Comparison of ENCODE assay signal across 8 cellular contexts in the genomic region with DNA sequence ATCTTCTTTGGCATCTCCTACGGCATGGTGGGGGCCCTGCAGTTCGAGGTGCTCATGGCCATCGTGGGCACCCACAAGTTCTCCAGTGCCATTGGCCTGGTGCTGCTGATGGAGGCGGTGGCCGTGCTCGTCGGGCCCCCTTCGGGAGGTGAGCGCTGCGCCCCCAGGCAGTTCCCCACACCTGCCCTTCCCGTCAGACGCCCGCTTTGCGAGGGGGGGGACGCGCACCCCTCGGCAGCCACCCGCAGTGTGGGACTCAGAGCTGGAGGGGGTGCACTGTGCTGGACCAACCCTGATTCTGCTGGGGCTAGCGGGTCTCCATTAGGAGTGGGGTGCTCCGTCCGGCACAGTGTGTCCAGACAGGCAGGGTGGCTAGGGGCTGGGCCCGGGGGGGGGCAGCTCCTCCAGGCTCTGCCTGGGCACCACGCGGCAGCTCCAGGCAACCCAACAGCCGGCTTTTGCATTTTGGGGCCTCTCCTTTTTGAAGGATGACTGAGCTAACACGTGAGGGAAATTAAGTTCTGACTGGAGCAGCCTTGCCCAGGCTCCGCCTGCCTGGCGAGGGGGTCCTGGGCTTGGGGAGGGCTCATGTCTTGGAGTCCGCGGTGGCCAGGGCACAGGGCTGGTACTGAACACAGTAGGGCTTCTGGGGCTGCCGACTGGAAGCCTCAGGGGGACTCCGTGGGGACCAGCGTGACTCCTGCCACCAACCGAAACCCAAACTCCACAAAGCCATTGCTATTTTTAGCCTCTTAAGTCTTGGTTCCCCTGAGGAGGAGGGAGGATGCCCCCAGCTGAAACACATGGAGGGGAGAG. TPM values are rescaled to one million over a fixed set of nuclear protein-coding genes. Genes with fewer than 3 reads are reported as not detected.
A peak's percentile ranks its signal among the peaks of the same experiment; 100 is the strongest.
DNase-seq lines count a peak whose midpoint lies in the region; ATAC-seq and TF ChIP-seq lines count a peak whose summit lies in the region.

No MANE protein-coding gene starts in this region.

- no peak overlapping the region for H3K9ac ChIP-seq in HCT116 (ENCODE audit: low read length)

- peaks cover 34% of the 10 kb centered on the region; the same call in 1 of the 2 replicates for H4K20me1 ChIP-seq in HCT116 (ENCODE audit: insufficient read depth)

- intact Hi-C loops in HCT116 (cut with micrococcal nuclease): no loop called here

- RAD21 ChIA-PET in HCT116 (lab: Charles Lee; ENCODE audit: low non-redundant PET in 1 of 2, low total read pairs in 2 of 2, uncharacterized antibody in 2 of 2, unreplicated experiment in 2 of 2): no interaction called here

- CTCF ChIA-PET in HCT116 (lab: Charles Lee): no interaction called here

- H3K4me1 ChIP-seq in HCT116 (ENCODE audit: control insufficient read depth in 1 of 2, insufficient read depth in 2 of 2, low read length in 2 of 2) (peaks cover 41 to 91% of the 10 kb centered on the region in 2 experiments), gastroesophageal sphincter (peaks cover 12 to 97% (median 64%) of the 10 kb centered on the region in 3 donors)

- peak overlapping the region; percentile 37; the same call in 1 of the 2 replicates for H3K27ac ChIP-seq in HCT116 (ENCODE audit: low read depth, low read length)
- peak overlapping the region; percentile 27 for H3K27ac ChIP-seq in WERI-Rb-1
- H3K27ac ChIP-seq in gastroesophageal sphincter: peak overlapping the region; percentile 12 to 86 (median 83)
- H3K27ac ChIP-seq in skin epidermis: peak overlapping the region in 18 of 21 experiments; percentile 22 to 82 (median 68)

- no peak overlapping the region for H3K4me2 ChIP-seq in HCT116 (ENCODE audit: low read length)

- H3K79me2 ChIP-seq in HCT116 (ENCODE audit: insufficient read depth, low read length): peaks cover 66% of the 10 kb centered on the region

- TF ChIP-seq RAD21 in HCT116 (IDR thresholded peaks at IDR 0.05; ENCODE audit: low read depth): no peak

- no peak for TF ChIP-seq POLR2A in HCT116 (IDR thresholded peaks at IDR 0.05; ENCODE audit: borderline replicate concordance, extremely low read depth, insufficient read depth, insufficient read length)
- no peak for TF ChIP-seq POLR2A in gastroesophageal sphincter (IDR thresholded peaks at IDR 0.05)

- TF ChIP-seq EP300 in gastroesophageal sphincter (IDR thresholded peaks at IDR 0.05): no peak

- POLR2A ChIA-PET in HCT116 (lab: Charles Lee): no interaction called here

- H3K4me3 ChIP-seq in HCT116 (replicated peaks in 1 of 2; ENCODE audit: low read depth in 1 of 2, low read length in 2 of 2): no peak overlapping the region
- H3K4me3 ChIP-seq in WERI-Rb-1 (ENCODE audit: low read depth, low read length): peak overlapping the region; percentile 27
- H3K4me3 ChIP-seq in gastroesophageal sphincter: peak overlapping the region in 1 of 2 donors; percentile 28
- peak overlapping the region in 2 of 7 experiments; percentile 12 to 14 for H3K4me3 ChIP-seq in skin epidermis

- H3K9me3 ChIP-seq in HCT116 (ENCODE audit: control insufficient read depth in 1 of 2, insufficient read depth in 1 of 2, low read depth in 1 of 2, low read length in 2 of 2) (no peaks in the 10 kb centered on the region), WERI-Rb-1 (ENCODE audit: severe bottlenecking) (peaks cover 3% of the 10 kb centered on the region), gastroesophageal sphincter (no peaks in the 10 kb centered on the region)

- BruUV-seq in HCT116 (replicated peaks; lab: Mats Ljungman, UMichigan): no TSS peak

- no peaks in the 10 kb centered on the region for H3K9me2 ChIP-seq in HCT116 (ENCODE audit: insufficient read depth)

- no CpG with 5 or more reads among the region's 34 CpGs for WGBS in gastroesophageal sphincter (ENCODE audit: low coverage in 1 of 2), 2 donors

- TF ChIP-seq CTCF in HCT116 (IDR thresholded peaks at IDR 0.05 in 2 of 3, conservative IDR thresholded peaks at IDR 0.05 in 1 of 3; ENCODE audit: borderline replicate concordance in 1 of 3, insufficient read depth in 1 of 3, low read depth in 2 of 3, low read length in 2 of 3) (no peak), WERI-Rb-1 (IDR thresholded peaks at IDR 0.05; ENCODE audit: low read depth, low read length) (no peak), gastroesophageal sphincter (IDR thresholded peaks at IDR 0.05) (no peak)

- no peak overlapping the region for H2AFZ ChIP-seq in HCT116 (ENCODE audit: low read depth, low read length, poor library complexity, severe bottlenecking)

- ATAC-seq in HCT116: no peak
- no peak for ATAC-seq in gastroesophageal sphincter
- ATAC-seq in HG02981 (IDR thresholded peaks at IDR 0.05; ENCODE audit: unreplicated experiment): no peak
- no peak for ATAC-seq in HG02759 (IDR thresholded peaks at IDR 0.05; ENCODE audit: unreplicated experiment)
- ATAC-seq in HG03457 (IDR thresholded peaks at IDR 0.05; ENCODE audit: unreplicated experiment): no peak

- no peaks in the 10 kb centered on the region for H3K27me3 ChIP-seq in HCT116 (ENCODE audit: insufficient read depth, low read length)
- no peaks in the 10 kb centered on the region for H3K27me3 ChIP-seq in WERI-Rb-1 (ENCODE audit: insufficient read depth, low read depth, severe bottlenecking)
- H3K27me3 ChIP-seq in gastroesophageal sphincter: no peaks in the 10 kb centered on the region

- H3K36me3 ChIP-seq in HCT116 (ENCODE audit: control insufficient read depth in 1 of 2, insufficient read depth in 2 of 2, low read length in 2 of 2) (peaks cover 28 to 59% of the 10 kb centered on the region in 2 experiments; a peak in 3 of 4 replicates), WERI-Rb-1 (peaks cover 42% of the 10 kb centered on the region), gastroesophageal sphincter (peaks cover 0 to 34% of the 10 kb centered on the region in 2 donors)

- DNase-seq in HCT116 (ENCODE audit: low read depth, low spot score): no peak
- no peak for DNase-seq in WERI-Rb-1
- no peak for DNase-seq in NK-92 treated with Interleukin-12 subunit alpha and Interleukin-12 subunit beta, amount 100 ng/mL, for 24 hours (lab: John Stamatoyannopoulos, UW)

TF ChIP-seq in HCT116, 20 proteins besides CTCF, POLR2A, EP300 and RAD21:
- TF ChIP-seq CEBPB (IDR thresholded peaks at IDR 0.05; ENCODE audit: low read depth): no peak
- TF ChIP-seq SP1 (IDR thresholded peaks at IDR 0.05; ENCODE audit: low read depth): no peak
- TF ChIP-seq ZNF274 (IDR thresholded peaks at IDR 0.05; ENCODE audit: low read depth, low read length): no peak
- TF ChIP-seq, protein P1, sequence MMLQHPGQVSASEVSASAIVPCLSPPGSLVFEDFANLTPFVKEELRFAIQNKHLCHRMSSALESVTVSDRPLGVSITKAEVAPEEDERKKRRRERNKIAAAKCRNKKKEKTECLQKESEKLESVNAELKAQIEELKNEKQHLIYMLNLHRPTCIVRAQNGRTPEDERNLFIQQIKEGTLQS (IDR thresholded peaks at IDR 0.05): no peak
- no peak for TF ChIP-seq EZH2phosphoT487 (IDR thresholded peaks at IDR 0.05; ENCODE audit: borderline replicate concordance)
- TF ChIP-seq, protein P2, sequence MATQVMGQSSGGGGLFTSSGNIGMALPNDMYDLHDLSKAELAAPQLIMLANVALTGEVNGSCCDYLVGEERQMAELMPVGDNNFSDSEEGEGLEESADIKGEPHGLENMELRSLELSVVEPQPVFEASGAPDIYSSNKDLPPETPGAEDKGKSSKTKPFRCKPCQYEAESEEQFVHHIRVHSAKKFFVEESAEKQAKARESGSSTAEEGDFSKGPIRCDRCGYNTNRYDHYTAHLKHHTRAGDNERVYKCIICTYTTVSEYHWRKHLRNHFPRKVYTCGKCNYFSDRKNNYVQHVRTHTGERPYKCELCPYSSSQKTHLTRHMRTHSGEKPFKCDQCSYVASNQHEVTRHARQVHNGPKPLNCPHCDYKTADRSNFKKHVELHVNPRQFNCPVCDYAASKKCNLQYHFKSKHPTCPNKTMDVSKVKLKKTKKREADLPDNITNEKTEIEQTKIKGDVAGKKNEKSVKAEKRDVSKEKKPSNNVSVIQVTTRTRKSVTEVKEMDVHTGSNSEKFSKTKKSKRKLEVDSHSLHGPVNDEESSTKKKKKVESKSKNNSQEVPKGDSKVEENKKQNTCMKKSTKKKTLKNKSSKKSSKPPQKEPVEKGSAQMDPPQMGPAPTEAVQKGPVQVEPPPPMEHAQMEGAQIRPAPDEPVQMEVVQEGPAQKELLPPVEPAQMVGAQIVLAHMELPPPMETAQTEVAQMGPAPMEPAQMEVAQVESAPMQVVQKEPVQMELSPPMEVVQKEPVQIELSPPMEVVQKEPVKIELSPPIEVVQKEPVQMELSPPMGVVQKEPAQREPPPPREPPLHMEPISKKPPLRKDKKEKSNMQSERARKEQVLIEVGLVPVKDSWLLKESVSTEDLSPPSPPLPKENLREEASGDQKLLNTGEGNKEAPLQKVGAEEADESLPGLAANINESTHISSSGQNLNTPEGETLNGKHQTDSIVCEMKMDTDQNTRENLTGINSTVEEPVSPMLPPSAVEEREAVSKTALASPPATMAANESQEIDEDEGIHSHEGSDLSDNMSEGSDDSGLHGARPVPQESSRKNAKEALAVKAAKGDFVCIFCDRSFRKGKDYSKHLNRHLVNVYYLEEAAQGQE (IDR thresholded peaks at IDR 0.05; ENCODE audit: low read depth): no peak
- TF ChIP-seq ELF1 (IDR thresholded peaks at IDR 0.05; ENCODE audit: borderline replicate concordance, low read depth): no peak
- no peak for TF ChIP-seq ZFX (IDR thresholded peaks at IDR 0.05)

RNA-seq across cellular contexts. Expression of a gene that starts 9.1 kb away (rescaled TPM):
- total RNA-seq in HCT116 (2021; ENCODE audit: unreplicated experiment): 445 TPM
- polyA plus RNA-seq in HCT116 (2012): 422 and 492 TPM in 2 replicates
- 10 to 100 TPM; 11.2 to 38.5 (median 22.1) TPM for total RNA-seq in gastroesophageal sphincter

RNA-seq across cellular contexts. Expression of a gene that starts 25.3 kb away (rescaled TPM):
- total RNA-seq in HCT116 (2021; ENCODE audit: unreplicated experiment): 143 TPM
- polyA plus RNA-seq in HCT116 (2012): 99.2 and 103 TPM in 2 replicates
- total RNA-seq in gastroesophageal sphincter: 10 to 100 TPM in 3 of 4 donors, 1 to 10 TPM in 1; 6.5 to 28.2 (median 16.2) TPM

RNA-seq across cellular contexts. Expression of a gene that starts 35.5 kb away (rescaled TPM):
- 176 TPM for total RNA-seq in HCT116 (2021; ENCODE audit: unreplicated experiment)
- polyA plus RNA-seq in HCT116 (2012): 184 and 197 TPM in 2 replicates
- 10 to 100 TPM; 23.4 to 92.1 (median 72.4) TPM for total RNA-seq in gastroesophageal sphincter

Comparison
In these comparisons a context has a peak if more than half of its experiments do, and no peak if none do; other contexts are left out.
1. H3K27ac ChIP-seq: peak in every context shown above with its lines; median percentile 83 in gastroesophageal sphincter; 68 in skin epidermis; 37 in HCT116; 27 in WERI-Rb-1.
2. RNA of a gene that starts 9.1 kb away (total RNA-seq): 445 TPM in HCT116 (single experiment); 11.2 to 38.5 TPM in gastroesophageal sphincter; every median in the first group is over 10 times any median in the second.